In the genomic region with DNA sequence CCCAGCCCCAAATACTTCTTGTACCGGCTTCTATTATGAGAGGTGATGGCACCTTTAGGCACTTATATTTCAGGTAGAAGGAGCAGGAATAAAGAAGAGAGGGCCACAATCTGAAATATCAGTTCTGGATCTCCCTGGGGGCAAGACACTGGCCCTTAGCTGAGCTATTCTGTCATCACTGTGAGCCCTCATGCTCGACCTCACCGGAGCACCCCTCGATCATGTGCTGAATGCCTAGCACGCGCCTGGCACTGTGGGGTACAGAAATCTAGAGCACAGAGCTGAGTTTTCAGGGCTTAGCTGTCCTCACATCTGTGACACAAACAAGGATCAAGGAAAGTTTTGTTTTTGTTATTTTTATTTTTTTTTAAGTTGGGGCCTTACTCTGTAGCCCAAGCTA, we compare ENCODE assay signal across 26 cellular contexts. TPM values are rescaled to one million over a fixed set of nuclear protein-coding genes. Genes with fewer than 3 reads are reported as not detected.
DNase-seq lines count a peak whose midpoint lies in the region; ATAC-seq, FAIRE-seq and TF ChIP-seq lines count a peak whose summit lies in the region.
"Had no signal": no experiment of that assay in that cellular context is flagged by ENCODE, and none has a peak within 500 bp of the region (broad histone marks: within the 10 kb centered on the region; RNA-seq: fewer than 3 reads in every experiment).

No MANE protein-coding gene starts in this region.

- H3K36me3 ChIP-seq in CD8-positive, alpha-beta T cell (ENCODE audit: insufficient read depth, low read length): no peaks in the 10 kb centered on the region
- no peaks in the 10 kb centered on the region for H3K36me3 ChIP-seq in H1 (ENCODE audit: control insufficient read depth in 2 of 4, insufficient read depth in 4 of 4, low read length in 3 of 4)
- H3K36me3 ChIP-seq: BE2C, heart left ventricle, thoracic aorta had no signal

- FAIRE-seq in H1 (lab: Jason Lieb, UNC): no peak
- FAIRE-seq: endothelial cell of umbilical vein had no signal

- H3K4me1 ChIP-seq in CD8-positive, alpha-beta T cell (ENCODE audit: insufficient read depth, low read length): peaks cover 4% of the 10 kb centered on the region
- peaks cover 9 to 15% (median 11%) of the 10 kb centered on the region in 4 experiments; a peak in 6 of 7 replicates for H3K4me1 ChIP-seq in H1 (replicated peaks in 1 of 4; ENCODE audit: control insufficient read depth in 3 of 4, insufficient read depth in 4 of 4, low read length in 3 of 4)
- H3K4me1 ChIP-seq: BE2C had no signal

- no peak for TF ChIP-seq CTCF in CD8-positive, alpha-beta T cell (IDR thresholded peaks at IDR 0.05)
- TF ChIP-seq CTCF in H1 (IDR thresholded peaks at IDR 0.05; ENCODE audit: control extremely low read depth in 1 of 3, insufficient read depth in 1 of 3, low read depth in 1 of 3, low read length in 3 of 3) (no peak), osteocyte (IDR thresholded peaks at IDR 0.05) (no peak)

- no peak overlapping the region for H3K4me3 ChIP-seq in CD8-positive, alpha-beta T cell (ENCODE audit: low read depth, low read length)
- no peak overlapping the region for H3K4me3 ChIP-seq in H1 (ENCODE audit: extremely low read depth in 1 of 4, insufficient read depth in 2 of 4, low read depth in 3 of 4, low read length in 4 of 4)
- H3K4me3 ChIP-seq: heart left ventricle, thoracic aorta had no signal

- no peaks in the 10 kb centered on the region for H4K20me1 ChIP-seq in H1 (replicated peaks in 1 of 2; ENCODE audit: control insufficient read depth in 1 of 2, insufficient read depth in 2 of 2, low read length in 2 of 2)

- H4K8ac ChIP-seq in H1 (ENCODE audit: extremely low read depth, insufficient read depth, low read length): no peak overlapping the region

- no peak overlapping the region for H2BK15ac ChIP-seq in H1 (ENCODE audit: low read length)

- no peak for TF ChIP-seq EP300 in H1 (IDR thresholded peaks at IDR 0.05; ENCODE audit: borderline replicate concordance in 1 of 2, low read depth in 2 of 2, low read length in 2 of 2)

- peaks cover 6% of the 10 kb centered on the region; the same call in 1 of the 2 replicates for H3K23me2 ChIP-seq in H1 (ENCODE audit: low read depth, low read length)

- peaks cover 8% of the 10 kb centered on the region for H3K36me3 Mint-ChIP-seq in T-helper 1 cell treated with Interleukin-12 subunit alpha and Interleukin-12 subunit beta and Interleukin-4 antibody, amounts not matched to agents 30 μg/mL and 1 μg/mL, for 36 hours (ENCODE audit: low read depth)
- H3K36me3 Mint-ChIP-seq in CD8-positive, alpha-beta T cell: peaks cover 2% of the 10 kb centered on the region
- no peaks in the 10 kb centered on the region for H3K36me3 Mint-ChIP-seq in osteocyte (ENCODE audit: unreplicated experiment)

- no peak overlapping the region for H4K5ac ChIP-seq in H1 (ENCODE audit: insufficient read length, low read depth, low read length)

- no peak overlapping the region for H2BK5ac ChIP-seq in H1 (ENCODE audit: low read depth, low read length)

- no peak overlapping the region for H3K4ac ChIP-seq in H1 (replicated peaks; ENCODE audit: insufficient read length, low read depth, low read length)

- no peak overlapping the region for H2BK120ac ChIP-seq in H1 (replicated peaks; ENCODE audit: low read depth, low read length)

- TF ChIP-seq POLR2A in H1 (IDR thresholded peaks at IDR 0.05; ENCODE audit: control extremely low read depth in 1 of 2, low read depth in 2 of 2, low read length in 2 of 2): no peak

- POLR2A ChIA-PET in CD8-positive, alpha-beta T cell (lab: Charles Lee): interaction anchor here (0.6 kb wide), 1 partner anchor 102 kb away, joined by 3 read pairs; no protein-coding TSS in a partner anchor
- POLR2A ChIA-PET in H1 (lab: Charles Lee; ENCODE audit: partially characterized antibody): interaction anchor here (0.8 kb wide), 1 partner anchor 89 kb away, joined by 3 read pairs; a partner anchor contains a TSS

- H3K79me2 ChIP-seq in H1 (ENCODE audit: control insufficient read depth in 1 of 2, insufficient read depth in 2 of 2, low read length in 2 of 2): no peaks in the 10 kb centered on the region

- no peak overlapping the region for H2AFZ ChIP-seq in H1 (ENCODE audit: low read length)

- intact Hi-C loops in CD8-positive, alpha-beta T cell (cut with DNase I, micrococcal nuclease): no loop called here

- H2AK5ac ChIP-seq in H1 (ENCODE audit: low read depth, low read length): no peak overlapping the region

- DNase-seq in T-helper 1 cell (no peak), H1 (ENCODE audit: low read depth in 1 of 2, low spot score in 2 of 2) (no peak), osteocyte (ENCODE audit: extremely low spot score, unreplicated experiment) (peak; percentile 54), NCI-H2227 treated with DMSO at 0.1 percent for 48 hours (lab: John Stamatoyannopoulos, UW) (no peak), NOMO-1 treated with DMSO at 0.1 percent for 48 hours (lab: John Stamatoyannopoulos, UW; ENCODE audit: unreplicated experiment) (no peak)
- DNase-seq in CD8-positive, alpha-beta T cell: peak in 1 of 7 experiments; percentile 23
- DNase-seq: activated CD4-positive, alpha-beta T cell treated with anti-CD3 and anti-CD28 coated beads for 4 hours; activated gamma-delta T cell; activated T-cell treated with anti-CD3 and anti-CD28 coated beads for 4 hours; amygdala; BE2C; dermis blood vessel endothelial cell; DMS 273 treated with DMSO at 0.1 percent for 48 hours; GOT3; heart left ventricle; Karpas-422; midbrain; MV-4-11; NCI-H187 treated with DMSO at 0.1 percent for 48 hours; NCI-H69 had no signal

- 93% methylated on average over 6 of the region's 6 CpGs; no CpG with 5 or more reads in 1 of the 2 experiments for WGBS in H1 (ENCODE audit: extremely low coverage in 1 of 2, insufficient coverage in 1 of 2, insufficient read length in 1 of 2, insufficient replicate concordance in 2 of 2, low coverage in 1 of 2, low lambda C conversion rate in 2 of 2, missing lambda C conversion rate in 1 of 2), 2 experiments

- H3K79me1 ChIP-seq in H1 (ENCODE audit: low read depth, low read length): no peaks in the 10 kb centered on the region

- H3K14ac ChIP-seq in H1 (ENCODE audit: insufficient read length): peak overlapping the region; percentile 14

- CTCF ChIA-PET in CD8-positive, alpha-beta T cell (lab: Charles Lee): interaction anchor here (1.3 to 1.9 kb wide), 2 partner anchors 40 to 135 kb away, joined by 3 to 5 read pairs; no protein-coding TSS in a partner anchor
- CTCF ChIA-PET in H1 (lab: Charles Lee; ENCODE audit: partially characterized antibody): interaction anchor here (0.7 to 2.3 kb wide), 6 partner anchors 22 to 193 kb away, joined by 3 to 11 read pairs (median 4); a partner anchor contains a TSS

- 0 out of 2 replicates have a peak overlapping the region, but pooled peaks have one; percentile 40 for H3K18ac ChIP-seq in H1 (ENCODE audit: extremely low read depth, low read length)

- TF ChIP-seq RAD21 in H1 (IDR thresholded peaks at IDR 0.05 in 1 of 2, conservative IDR thresholded peaks at IDR 0.05 in 1 of 2; ENCODE audit: low read depth in 2 of 2, low read length in 2 of 2): no peak

- H3K4me2 ChIP-seq in H1 (ENCODE audit: insufficient read depth in 1 of 2, low read depth in 2 of 2, low read length in 2 of 2): no peak overlapping the region; a peak in 1 of 4 replicates

- no peak overlapping the region for H3K56ac ChIP-seq in H1 (replicated peaks; ENCODE audit: insufficient read length, low read depth, low read length)

- no peak overlapping the region for H3K4me3 Mint-ChIP-seq in T-helper 1 cell treated with Interleukin-12 subunit alpha and Interleukin-12 subunit beta and Interleukin-4 antibody, amounts not matched to agents 30 μg/mL and 1 μg/mL, for 36 hours
- H3K4me3 Mint-ChIP-seq in CD8-positive, alpha-beta T cell: peak overlapping the region; percentile 37
- no peak overlapping the region for H3K4me3 Mint-ChIP-seq in osteocyte (ENCODE audit: unreplicated experiment)

- H3K9me3 ChIP-seq in CD8-positive, alpha-beta T cell (ENCODE audit: low read length): no peaks in the 10 kb centered on the region
- no peaks in the 10 kb centered on the region; a peak in 2 of 4 replicates for H3K9me3 ChIP-seq in H1 (ENCODE audit: insufficient read depth in 2 of 2, low read depth in 1 of 2, low read length in 1 of 2)
- H3K9me3 ChIP-seq: BE2C, thoracic aorta had no signal

- peaks cover 26% of the 10 kb centered on the region for H3K9me3 Mint-ChIP-seq in T-helper 1 cell treated with Interleukin-12 subunit alpha and Interleukin-12 subunit beta and Interleukin-4 antibody, amounts not matched to agents 30 μg/mL and 1 μg/mL, for 36 hours
- peaks cover 11% of the 10 kb centered on the region for H3K9me3 Mint-ChIP-seq in CD8-positive, alpha-beta T cell
- peaks cover 13% of the 10 kb centered on the region for H3K9me3 Mint-ChIP-seq in osteocyte (ENCODE audit: unreplicated experiment)

- no peak overlapping the region for H3K23ac ChIP-seq in H1 (ENCODE audit: insufficient read length)

- no peak overlapping the region for H3K27ac ChIP-seq in CD8-positive, alpha-beta T cell (ENCODE audit: low read depth, low read length)
- no peak overlapping the region for H3K27ac ChIP-seq in H1 (ENCODE audit: low read depth, low read length)
- H3K27ac ChIP-seq: 22Rv1 had no signal

- H3K27me3 ChIP-seq in CD8-positive, alpha-beta T cell (ENCODE audit: insufficient read depth, low read length): no peaks in the 10 kb centered on the region
- H3K27me3 ChIP-seq in H1 (replicated peaks in 1 of 4; ENCODE audit: control insufficient read depth in 3 of 4, extremely low read depth in 1 of 4, insufficient read depth in 3 of 4, low read length in 3 of 4): peaks cover 0 to 3% (median 0%) of the 10 kb centered on the region in 4 experiments; a peak in 2 of 7 replicates
- H3K27me3 ChIP-seq: BE2C, heart left ventricle had no signal

- H4K91ac ChIP-seq in H1 (replicated peaks; ENCODE audit: insufficient read length, low read length): no peak overlapping the region

- ATAC-seq in CD8-positive, alpha-beta T cell: no peak
- no peak for ATAC-seq in HG03520 (IDR thresholded peaks at IDR 0.05; ENCODE audit: unreplicated experiment)
- ATAC-seq: heart left ventricle had no signal

- H3K4me1 Mint-ChIP-seq in T-helper 1 cell treated with Interleukin-12 subunit alpha and Interleukin-12 subunit beta and Interleukin-4 antibody, amounts not matched to agents 30 μg/mL and 1 μg/mL, for 36 hours (ENCODE audit: low read depth): peaks cover 27% of the 10 kb centered on the region
- H3K4me1 Mint-ChIP-seq in CD8-positive, alpha-beta T cell (ENCODE audit: low read depth): peaks cover 17% of the 10 kb centered on the region
- H3K4me1 Mint-ChIP-seq in osteocyte (ENCODE audit: unreplicated experiment): peaks cover 17% of the 10 kb centered on the region

- H2BK20ac ChIP-seq in H1 (ENCODE audit: low read length): peak overlapping the region; percentile 48; the same call in 1 of the 2 replicates

- peak overlapping the region; percentile 78; the same call in 1 of the 2 replicates for H2BK12ac ChIP-seq in H1 (ENCODE audit: low read depth, low read length)

- H3K27ac Mint-ChIP-seq in T-helper 1 cell treated with Interleukin-12 subunit alpha and Interleukin-12 subunit beta and Interleukin-4 antibody, amounts not matched to agents 30 μg/mL and 1 μg/mL, for 36 hours: peak overlapping the region; percentile 29
- H3K27ac Mint-ChIP-seq in CD8-positive, alpha-beta T cell: peak overlapping the region; percentile 34
- H3K27ac Mint-ChIP-seq in osteocyte (ENCODE audit: unreplicated experiment): no peak overlapping the region

- H3K27me3 Mint-ChIP-seq in T-helper 1 cell treated with Interleukin-12 subunit alpha and Interleukin-12 subunit beta and Interleukin-4 antibody, amounts not matched to agents 30 μg/mL and 1 μg/mL, for 36 hours (ENCODE audit: low read depth): peaks cover 29% of the 10 kb centered on the region
- H3K27me3 Mint-ChIP-seq in CD8-positive, alpha-beta T cell (ENCODE audit: low read depth): no peaks in the 10 kb centered on the region
- H3K27me3 Mint-ChIP-seq in osteocyte (ENCODE audit: unreplicated experiment): peaks cover 27% of the 10 kb centered on the region

- H3K9ac ChIP-seq in H1 (replicated peaks in 1 of 4; ENCODE audit: extremely low read depth in 1 of 4, low read depth in 3 of 4, low read length in 3 of 4): no peak overlapping the region

RNA-seq across cellular contexts. Expression of a gene that starts 7.6 kb away (rescaled TPM):
- total RNA-seq in CD8-positive, alpha-beta T cell: 10 to 100 TPM; 69.1 to 71.0 TPM
- 3.1 and 3.8 TPM in 2 replicates for total RNA-seq in H1 (2021; fragmentation: NEBNext Ultra II Directional; extraction: Animal tissue kit (Norgen Biotek cat#: 25700))
- 5.1 and 5.7 TPM in 2 replicates for polyA plus RNA-seq in H1 (2011; rRNA removed)
- 4.8 TPM for polyA plus RNA-seq in H1 (2011; cell fraction: cytosol; rRNA removed)
- 9.7 TPM for polyA plus RNA-seq in H1 (2011; cell fraction: nucleus; rRNA removed)
- polyA plus RNA-seq in H1 (2012, experiment 1 of 2): 3.9 to 7.5 TPM (median 7.1 TPM) in 4 replicates
- 3.5 TPM for polyA plus RNA-seq in H1 (2012, experiment 2 of 2)
- 1.6 TPM for polyA plus RNA-seq in H1 (2013, experiment 1 of 2)
- polyA plus RNA-seq in H1 (2013, experiment 2 of 2): 1.1 TPM
- 9.2 and 13.0 TPM in 2 replicates for polyA minus RNA-seq in H1 (2011; rRNA and poly(A)+ RNA removed)
- 7.9 TPM for polyA minus RNA-seq in H1 (2011; cell fraction: cytosol; rRNA and poly(A)+ RNA removed)
- 13.8 TPM for polyA minus RNA-seq in H1 (2011; cell fraction: nucleus; rRNA and poly(A)+ RNA removed)
- total RNA-seq in osteocyte: 4.0 and 5.0 TPM in 2 replicates

RNA-seq across cellular contexts. Expression of a gene that starts 56.6 kb away (rescaled TPM):
- total RNA-seq in CD8-positive, alpha-beta T cell: 10 to 100 TPM; 58.5 to 61.5 TPM
- total RNA-seq in H1 (2021; fragmentation: NEBNext Ultra II Directional; extraction: Animal tissue kit (Norgen Biotek cat#: 25700)): 8.9 TPM in 2 replicates
- polyA plus RNA-seq in H1 (2011; rRNA removed): 2.8 and 3.1 TPM in 2 replicates
- 3.1 TPM for polyA plus RNA-seq in H1 (2011; cell fraction: cytosol; rRNA removed)
- polyA plus RNA-seq in H1 (2011; cell fraction: nucleus; rRNA removed): 4.0 TPM
- 3.9 to 5.5 TPM (median 4.9 TPM) in 4 replicates for polyA plus RNA-seq in H1 (2012, experiment 1 of 2)
- 0.91 TPM for polyA plus RNA-seq in H1 (2012, experiment 2 of 2)
- polyA plus RNA-seq in H1 (2013, experiment 1 of 2): 3.6 TPM
- polyA plus RNA-seq in H1 (2013, experiment 2 of 2): 4.0 TPM
- polyA minus RNA-seq in H1 (2011; rRNA and poly(A)+ RNA removed): 4.2 and 5.6 TPM in 2 replicates
- polyA minus RNA-seq in H1 (2011; cell fraction: cytosol; rRNA and poly(A)+ RNA removed): 1.5 TPM
- polyA minus RNA-seq in H1 (2011; cell fraction: nucleus; rRNA and poly(A)+ RNA removed): 6.6 TPM
- not detected in 2 replicates for total RNA-seq in osteocyte
- total RNA-seq: endothelial cell of umbilical vein had no signal
- polyA plus RNA-seq: neural cell had no signal

Comparison
In these comparisons a context has a peak if more than half of its experiments do, and no peak if none do; other contexts are left out.
1. RNA of a gene that starts 7.6 kb away (total RNA-seq): 69.1 to 71.0 TPM in CD8-positive, alpha-beta T cell; 4.0 to 5.0 TPM in osteocyte and 3.1 to 3.8 TPM in H1; every median in the first group is over 10 times any median in the second.